Comparison of ENCODE assay signal across 21 cellular contexts in the genomic region with DNA sequence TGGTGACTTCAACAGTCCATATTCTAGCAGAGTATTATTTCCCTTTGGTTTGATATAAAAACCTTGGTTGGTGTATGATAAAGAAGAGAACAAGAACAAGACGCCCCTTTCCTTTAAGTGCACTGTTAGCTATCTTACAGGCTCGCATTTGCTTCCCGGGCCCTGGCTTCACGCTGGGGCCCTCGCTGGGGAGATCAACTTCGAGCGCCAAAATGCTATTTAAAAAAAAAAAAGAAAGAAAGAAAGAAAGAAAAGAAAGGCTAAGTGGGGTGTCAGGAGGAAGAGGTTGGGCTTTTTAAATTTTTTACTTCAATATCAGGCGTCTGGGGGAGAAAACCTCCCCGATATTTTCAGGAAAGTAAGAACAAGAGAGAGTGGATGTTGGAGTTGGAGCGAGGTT. TPM values are rescaled to one million over a fixed set of nuclear protein-coding genes. Genes with fewer than 3 reads are reported as not detected.
DNase-seq lines count a peak whose midpoint lies in the region; ATAC-seq, FAIRE-seq and TF ChIP-seq lines count a peak whose summit lies in the region.
"Had no signal": no experiment of that assay in that cellular context is flagged by ENCODE, and none has a peak within 500 bp of the region (broad histone marks: within the 10 kb centered on the region; RNA-seq: fewer than 3 reads in every experiment).

No MANE protein-coding gene starts in this region.

- no peaks in the 10 kb centered on the region for H3K36me3 ChIP-seq in CD4-positive, alpha-beta memory T cell (ENCODE audit: insufficient read depth, low read length)
- H3K36me3 ChIP-seq: esophagus squamous epithelium, transverse colon had no signal

- no peaks in the 10 kb centered on the region for H3K9me3 ChIP-seq in CD4-positive, alpha-beta memory T cell (ENCODE audit: control insufficient read depth in 1 of 2, low read length in 2 of 2)
- H3K9me3 ChIP-seq: esophagus squamous epithelium, transverse colon had no signal

- intact Hi-C loops in CD4-positive, alpha-beta memory T cell (cut with micrococcal nuclease): no loop called here
- intact Hi-C loops in Right ventricle myocardium inferior (cut with DNase I): loop anchor here (10.0 kb wide), 1 partner anchor 169 kb away; no protein-coding TSS in a partner anchor

- H3K4me1 Mint-ChIP-seq in CD4-positive, alpha-beta memory T cell: peaks cover 9 to 29% (median 15%) of the 10 kb centered on the region in 4 donors
- H3K4me1 Mint-ChIP-seq in brain (peaks cover 77% of the 10 kb centered on the region), neural crest cell (peaks cover 37% of the 10 kb centered on the region)

- no peak overlapping the region for H3K4me3 ChIP-seq in CD4-positive, alpha-beta memory T cell (ENCODE audit: low read length in 2 of 2)

- no peaks in the 10 kb centered on the region for H3K36me3 Mint-ChIP-seq in CD4-positive, alpha-beta memory T cell
- H3K36me3 Mint-ChIP-seq in brain: peaks cover 26% of the 10 kb centered on the region
- H3K36me3 Mint-ChIP-seq in neural crest cell (ENCODE audit: low read depth): peaks cover 8% of the 10 kb centered on the region

- H3K9me3 Mint-ChIP-seq in CD4-positive, alpha-beta memory T cell: peaks cover 0 to 4% (median 0%) of the 10 kb centered on the region in 8 donors
- peaks cover 0 to 6% (median 0%) of the 10 kb centered on the region in 5 experiments for H3K9me3 Mint-ChIP-seq in brain
- no peaks in the 10 kb centered on the region for H3K9me3 Mint-ChIP-seq in neural crest cell

- peak overlapping the region in 1 of 7 donors; percentile 17 for H3K27ac Mint-ChIP-seq in CD4-positive, alpha-beta memory T cell
- H3K27ac Mint-ChIP-seq in brain (peak overlapping the region; percentile 35 to 99 (median 97)), neural crest cell (ENCODE audit: unreplicated experiment) (no peak overlapping the region)
- H3K27ac Mint-ChIP-seq: activated CD8-positive, alpha-beta T cell treated with anti-CD3 and anti-CD28 coated beads, Interleukin-2, amount 10 ng/mL, durations not matched to agents 7 days and 5 days had no signal

- CTCF ChIA-PET in CD4-positive, alpha-beta memory T cell (lab: Charles Lee; ENCODE audit: partially characterized antibody): no interaction called here
- CTCF ChIA-PET in RWPE1 (lab: Yijun Ruan, JAX): no interaction called here

- peak overlapping the region in 5 of 8 donors; percentile 4 to 44 (median 41) for H3K4me3 Mint-ChIP-seq in CD4-positive, alpha-beta memory T cell
- H3K4me3 Mint-ChIP-seq in brain (peak overlapping the region; percentile 79 to 89 (median 87)), neural crest cell (peak overlapping the region; percentile 82)
- H3K4me3 Mint-ChIP-seq: activated CD8-positive, alpha-beta T cell treated with anti-CD3 and anti-CD28 coated beads, Interleukin-2, amount 10 ng/mL, durations not matched to agents 7 days and 5 days had no signal

- H3K4me1 ChIP-seq in CD4-positive, alpha-beta memory T cell (ENCODE audit: insufficient read depth, low read length): no peaks in the 10 kb centered on the region

- peaks cover 22 to 29% of the 10 kb centered on the region in 2 donors for H3K27me3 Mint-ChIP-seq in CD4-positive, alpha-beta memory T cell
- H3K27me3 Mint-ChIP-seq in brain (peaks cover 56% of the 10 kb centered on the region), neural crest cell (ENCODE audit: low read depth) (peaks cover 95% of the 10 kb centered on the region)

- ATAC-seq in GM18873 (IDR thresholded peaks at IDR 0.05; ENCODE audit: low FRiP score, unreplicated experiment) (no peak), Right ventricle myocardium inferior (no peak)
- ATAC-seq: activated CD8-positive, alpha-beta T cell treated with anti-CD3 and anti-CD28 coated beads, Interleukin-2, amount 10 ng/mL, durations not matched to agents 7 days and 5 days; right cardiac atrium had no signal

- POLR2A ChIA-PET in CD4-positive, alpha-beta memory T cell (lab: Charles Lee; ENCODE audit: partially characterized antibody): no interaction called here
- POLR2A ChIA-PET in RWPE1 (lab: Yijun Ruan, JAX; ENCODE audit: low non-redundant PET): no interaction called here

- H3K27ac ChIP-seq in CD4-positive, alpha-beta memory T cell (ENCODE audit: low read depth, low read length): no peak overlapping the region
- H3K27ac ChIP-seq in RWPE1: no peak overlapping the region
- H3K27ac ChIP-seq: esophagus squamous epithelium, transverse colon had no signal

- DNase-seq in CD4-positive, alpha-beta memory T cell: no peak
- DNase-seq in GM19239 (ENCODE audit: insufficient read length, low spot score) (no peak), neural crest cell (ENCODE audit: low read depth, low spot score) (no peak), RWPE1 (ENCODE audit: low spot score) (no peak), Right ventricle myocardium inferior (ENCODE audit: missing footprints) (no peak)
- DNase-seq: activated CD8-positive, alpha-beta T cell treated with anti-CD3 and anti-CD28 coated beads, Interleukin-2, amount 10 ng/mL, durations not matched to agents 7 days and 5 days; central memory CD4-positive, alpha-beta T cell; COR-L47; effector CD4-positive, alpha-beta T cell; esophagus squamous epithelium; GOT3; NCI-H1105 treated with DMSO at 0.1 percent for 48 hours; NCI-H510A; occipital lobe; stimulated activated naive CD4-positive, alpha-beta T cell; transverse colon had no signal

- no peak for TF ChIP-seq CTCF in brain (conservative IDR thresholded peaks at IDR 0.05)
- TF ChIP-seq CTCF in neural crest cell (conservative IDR thresholded peaks at IDR 0.05): no peak
- no peak for TF ChIP-seq CTCF in RWPE1 (conservative IDR thresholded peaks at IDR 0.05; ENCODE audit: low read depth)

- FAIRE-seq in GM19239 (lab: Jason Lieb, UNC): peak; percentile 18
- FAIRE-seq: GM18507 had no signal

- no peaks in the 10 kb centered on the region for H3K27me3 ChIP-seq in CD4-positive, alpha-beta memory T cell (ENCODE audit: insufficient read depth, low read length)

RNA-seq across cellular contexts. Expression of a gene that starts 11.7 kb away (rescaled TPM):
- not detected for total RNA-seq in CD4-positive, alpha-beta memory T cell
- not detected for polyA plus RNA-seq in CD4-positive, alpha-beta memory T cell
- 1.6 TPM for polyA plus RNA-seq in brain (ENCODE audit: insufficient read depth, low read depth, low replicate concordance)
- 0.16 and 0.20 TPM in 2 replicates for total RNA-seq in neural crest cell
- total RNA-seq in Right ventricle myocardium inferior: not detected
- total RNA-seq: activated CD8-positive, alpha-beta T cell treated with anti-CD3 and anti-CD28 coated beads, Interleukin-2, amount 10 ng/mL, durations not matched to agents 7 days and 5 days; esophagus squamous epithelium; right cardiac atrium; RPMI7951; transverse colon had no signal
- polyA plus RNA-seq: right cardiac atrium had no signal
